In the genomic region with DNA sequence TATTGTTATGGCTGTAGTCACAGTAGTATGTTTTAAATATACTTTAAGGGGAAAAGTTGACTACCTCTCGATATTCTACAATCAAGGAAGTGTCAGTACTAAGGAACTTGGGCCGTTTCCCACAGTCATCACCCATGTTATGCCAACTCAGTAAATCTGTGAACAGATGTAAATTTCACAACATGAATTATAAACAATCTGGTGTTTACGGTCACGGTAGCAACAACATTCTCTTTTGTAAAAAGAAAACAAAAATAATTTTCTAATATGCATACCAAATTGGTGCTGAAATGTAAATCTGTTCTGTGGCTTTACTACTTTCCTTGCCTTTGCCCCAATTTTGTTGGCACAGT, we compare ENCODE assay signal across 8 cellular contexts. TPM values are rescaled to one million over a fixed set of nuclear protein-coding genes. Genes with fewer than 3 reads are reported as not detected.
DNase-seq lines count a peak whose midpoint lies in the region; ATAC-seq, FAIRE-seq and TF ChIP-seq lines count a peak whose summit lies in the region.

No MANE protein-coding gene starts in this region.

- FAIRE-seq in RCC 7860 (lab: Jason Lieb, UNC) = no peak

- no peaks in the 10 kb centered on the region for H3K9me3 ChIP-seq in SK-N-MC (ENCODE audit: low read depth, low read length)

- no peaks in the 10 kb centered on the region for H3K27me3 ChIP-seq in GM06990 (replicated peaks; ENCODE audit: control insufficient read depth, insufficient read depth, low read length)

- H3K4me3 ChIP-seq in GM06990 (replicated peaks; ENCODE audit: low read depth, low read length) = peak overlapping the region; percentile 96
- H3K4me3 ChIP-seq in SK-N-MC = peak overlapping the region; percentile 85
- H3K4me3 ChIP-seq in fibroblast of mammary gland (ENCODE audit: control insufficient read depth, low read depth, low read length) = peak overlapping the region; percentile 93

- TF ChIP-seq CTCF in GM06990 (IDR thresholded peaks at IDR 0.05; ENCODE audit: insufficient read depth, low read length, poor library complexity, severe bottlenecking) (no peak), fibroblast of mammary gland (conservative IDR thresholded peaks at IDR 0.05; ENCODE audit: control insufficient read depth, insufficient read depth, low read depth, low read length) (no peak)

- DNase-seq in GM06990 (ENCODE audit: extremely low read depth, insufficient read length) (no peak), SK-N-MC (ENCODE audit: low read depth, low spot score) (no peak), fibroblast of mammary gland (ENCODE audit: low read depth) (peak; percentile 27), renal cortical epithelial cell (ENCODE audit: low read depth) (peak; percentile 27), H4 (ENCODE audit: low spot score) (no peak), RCC 7860 (ENCODE audit: low spot score) (no peak), NCI-H1048 (lab: John Stamatoyannopoulos, UW) (no peak)

- H3K27ac ChIP-seq in SK-N-MC = no peak overlapping the region

- H3K9ac ChIP-seq in SK-N-MC (ENCODE audit: insufficient read length) = peak overlapping the region; percentile 86

- H3K36me3 ChIP-seq in GM06990 (ENCODE audit: control insufficient read depth, insufficient read depth, low read length) (no peaks in the 10 kb centered on the region), SK-N-MC (ENCODE audit: insufficient read depth, low read length) (no peaks in the 10 kb centered on the region; the same call in 1 of the 2 replicates)

- ATAC-seq in GM19328 (IDR thresholded peaks at IDR 0.05; ENCODE audit: unreplicated experiment) = no peak

RNA-seq across cellular contexts. Expression of a gene that starts 1.2 kb away (rescaled TPM):
- 47.4 and 59.1 TPM in 2 replicates for total RNA-seq in renal cortical epithelial cell
- total RNA-seq in H4 (2014; rRNA removed; shearing (Covaris generic)) = 7.4 and 13.5 TPM in 2 replicates

Comparison
In these comparisons a context has a peak if more than half of its experiments do, and no peak if none do; other contexts are left out.
1. DNase-seq: peak in fibroblast of mammary gland (single experiment) and renal cortical epithelial cell (single experiment); none in GM06990 (single experiment), SK-N-MC (single experiment), H4 (single experiment), RCC 7860 (single experiment) and NCI-H1048 (single experiment).
2. Peak in every context shown above with its lines, with median percentiles within 50 percentile points of each other: H3K4me3 ChIP-seq.